20 cellular contexts compared by ENCODE assay signal in the genomic region with DNA sequence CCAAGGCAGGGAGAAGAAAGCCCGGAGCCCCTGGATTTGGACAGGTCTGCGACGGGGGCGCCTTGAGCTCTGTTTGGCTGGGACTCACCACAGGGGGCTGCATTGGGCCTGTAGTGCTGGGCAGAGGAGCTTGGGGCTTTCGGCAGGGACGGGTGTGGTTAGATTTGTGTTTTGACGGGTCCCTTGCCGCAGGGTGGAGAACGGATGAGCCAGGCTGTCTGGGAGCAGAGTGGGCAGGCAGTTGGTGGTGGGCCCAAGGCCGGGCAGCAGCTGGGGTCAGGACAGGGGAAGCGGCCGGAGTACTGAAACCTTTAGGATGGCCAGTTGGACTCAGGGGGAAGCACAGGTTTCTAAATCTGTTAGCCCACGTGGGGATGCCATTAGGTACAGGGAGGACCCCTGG. TPM values are rescaled to one million over a fixed set of nuclear protein-coding genes. Genes with fewer than 3 reads are reported as not detected.
DNase-seq lines count a peak whose midpoint lies in the region; ATAC-seq and TF ChIP-seq lines count a peak whose summit lies in the region.
"Had no signal": no experiment of that assay in that cellular context is flagged by ENCODE, and none has a peak within 500 bp of the region (broad histone marks: within the 10 kb centered on the region; RNA-seq: fewer than 3 reads in every experiment).

No MANE protein-coding gene starts in this region.

- no peak overlapping the region for H4K8ac ChIP-seq in H9 (replicated peaks; ENCODE audit: insufficient read length, low read depth, low read length)

- H3K4me1 ChIP-seq in H9 (ENCODE audit: insufficient read depth, low read length) (peaks cover 3% of the 10 kb centered on the region; the same call in 1 of the 2 replicates), adipocyte (ENCODE audit: control insufficient read depth, insufficient read depth, low read length) (peaks cover 26% of the 10 kb centered on the region), liver (ENCODE audit: control insufficient read depth in 4 of 4, insufficient read depth in 4 of 4, low read length in 3 of 4) (peaks cover 3 to 11% (median 6%) of the 10 kb centered on the region in 4 donors)

- intact Hi-C loops in MCF 10A (cut with micrococcal nuclease), result loop anchor here (5.0 kb wide), 1 partner anchor 1384 kb away; a partner anchor contains a TSS

- H4K20me1 ChIP-seq in H9 (ENCODE audit: control insufficient read depth, insufficient read depth, insufficient read length), result no peaks in the 10 kb centered on the region

- no peak overlapping the region for H3K4ac ChIP-seq in H9 (ENCODE audit: low read depth, low read length)

- H3K56ac ChIP-seq in H9 (ENCODE audit: insufficient read length, low read depth, low read length), result no peak overlapping the region

- TF ChIP-seq RAD21 in liver (IDR thresholded peaks at IDR 0.05), result no peak

- H3K27me3 ChIP-seq in H9 (ENCODE audit: insufficient read depth, low read length) (no peaks in the 10 kb centered on the region), adipocyte (replicated peaks; ENCODE audit: control insufficient read depth, insufficient read depth, low read length) (no peaks in the 10 kb centered on the region), liver (ENCODE audit: control insufficient read depth in 4 of 4, insufficient read depth in 4 of 4, low read length in 3 of 4) (no peaks in the 10 kb centered on the region)

- H3T11ph ChIP-seq in H9 (ENCODE audit: low read length), result no peak overlapping the region

- H3K9me3 Mint-ChIP-seq in H9 (no peaks in the 10 kb centered on the region), MCF 10A (ENCODE audit: unreplicated experiment) (no peaks in the 10 kb centered on the region)
- H3K9me3 Mint-ChIP-seq in stimulated activated effector memory CD8-positive, alpha-beta T cell treated with anti-CD3 and anti-CD28 coated beads, Interleukin-12 subunit alpha, Interleukin-12 subunit beta, amount 100 ng/mL, for 72 hours, result no peaks in the 10 kb centered on the region
- H3K9me3 Mint-ChIP-seq: CD14-positive monocyte had no signal

- H4K91ac ChIP-seq in H9 (ENCODE audit: insufficient read length, low read depth, low read length), result no peak overlapping the region

- CTCF ChIA-PET in MCF 10A (lab: Yijun Ruan, JAX), result interaction anchor here (0.6 to 4.7 kb wide), 22 partner anchors 9 to 453 kb away, joined by 3 to 150 read pairs (median 5); a partner anchor contains a TSS

- H3K23me2 ChIP-seq in H9 (ENCODE audit: insufficient read length, low read depth, low read length, poor library complexity, severe bottlenecking), result no peaks in the 10 kb centered on the region

- H3K14ac ChIP-seq in H9 (ENCODE audit: insufficient read depth, low read length), result no peak overlapping the region

- H2BK15ac ChIP-seq in H9 (ENCODE audit: low read depth, low read length), result no peak overlapping the region

- no peak overlapping the region for H3K4me2 ChIP-seq in H9 (ENCODE audit: insufficient read depth, insufficient read length, low read length)

- H3K9me3 ChIP-seq in H9 (ENCODE audit: control insufficient read depth, low read depth, low read length) (no peaks in the 10 kb centered on the region), adipocyte (ENCODE audit: control insufficient read depth, low read length) (no peaks in the 10 kb centered on the region), liver (ENCODE audit: control insufficient read depth in 4 of 4, low read length in 3 of 4) (no peaks in the 10 kb centered on the region)

- no peak for TF ChIP-seq CTCF in H9 (conservative IDR thresholded peaks at IDR 0.05)
- TF ChIP-seq CTCF in liver (IDR thresholded peaks at IDR 0.05; ENCODE audit: low read depth, low read length, missing input control), result no peak
- no peak for TF ChIP-seq CTCF in MCF 10A (IDR thresholded peaks at IDR 0.05; ENCODE audit: unreplicated experiment)

- no peak for ATAC-seq in stimulated activated effector memory CD8-positive, alpha-beta T cell treated with anti-CD3 and anti-CD28 coated beads, Interleukin-12 subunit alpha, Interleukin-12 subunit beta, amount 100 ng/mL, for 72 hours
- ATAC-seq in HG02678 (IDR thresholded peaks at IDR 0.05; ENCODE audit: unreplicated experiment) (no peak), SK-N-SH treated with all-trans-retinoic acid at 6 μM for 48 hours (no peak)

- no peak overlapping the region for H2AFZ ChIP-seq in H9 (ENCODE audit: low read length)

- no peak overlapping the region for H2BK5ac ChIP-seq in H9 (ENCODE audit: insufficient read length, low read length)

- H2AK5ac ChIP-seq in H9 (ENCODE audit: insufficient read length, low read length), result no peak overlapping the region

- no peak overlapping the region for H2BK12ac ChIP-seq in H9 (ENCODE audit: insufficient read length, low read depth, low read length)

- H3K4me3 Mint-ChIP-seq in H9 (peak overlapping the region in 1 of 2 experiments; percentile 14; a peak in 1 of 5 replicates), MCF 10A (ENCODE audit: unreplicated experiment) (no peak overlapping the region)
- no peak overlapping the region for H3K4me3 Mint-ChIP-seq in stimulated activated effector memory CD8-positive, alpha-beta T cell treated with anti-CD3 and anti-CD28 coated beads, Interleukin-12 subunit alpha, Interleukin-12 subunit beta, amount 100 ng/mL, for 72 hours

- H3K36me3 Mint-ChIP-seq in H9 (ENCODE audit: insufficient read depth in 1 of 3, low read depth in 3 of 3) (peaks cover 16 to 29% (median 20%) of the 10 kb centered on the region in 3 experiments; a peak in 6 of 7 replicates), MCF 10A (ENCODE audit: insufficient read depth, unreplicated experiment) (peaks cover 27% of the 10 kb centered on the region)
- peaks cover 26% of the 10 kb centered on the region for H3K36me3 Mint-ChIP-seq in stimulated activated effector memory CD8-positive, alpha-beta T cell treated with anti-CD3 and anti-CD28 coated beads, Interleukin-12 subunit alpha, Interleukin-12 subunit beta, amount 100 ng/mL, for 72 hours

- H3K9ac ChIP-seq in H9 (ENCODE audit: extremely low read depth, insufficient read length, low read length) (no peak overlapping the region), adipocyte (ENCODE audit: low read length) (peak overlapping the region; percentile 14), liver (ENCODE audit: low read depth in 1 of 2, low read length in 2 of 2) (no peak overlapping the region)

- WGBS in H9 (ENCODE audit: extremely low coverage, insufficient read length, low lambda C conversion rate), result no CpG with 5 or more reads among the region's 13 CpGs
- 97% methylated on average over 13 of the region's 13 CpGs for WGBS in liver

- no TSS peak for BruUV-seq in MCF 10A (replicated peaks; lab: Mats Ljungman, UMichigan)

- H3K27me3 Mint-ChIP-seq in H9 (ENCODE audit: low read depth), result peaks cover 12% of the 10 kb centered on the region
- no peaks in the 10 kb centered on the region for H3K27me3 Mint-ChIP-seq in MCF 10A (ENCODE audit: insufficient read depth, unreplicated experiment)

- no peak overlapping the region for H2BK20ac ChIP-seq in H9 (ENCODE audit: low read depth, low read length, poor library complexity, severe bottlenecking)

- DNase-seq in H9 (peak; percentile 25), adipocyte (ENCODE audit: low read depth) (no peak), MCF 10A (ENCODE audit: unreplicated experiment) (no peak), NCI-H146 (lab: John Stamatoyannopoulos, UW) (no peak)
- no peak for DNase-seq in stimulated activated effector memory CD8-positive, alpha-beta T cell treated with anti-CD3 and anti-CD28 coated beads, Interleukin-12 subunit alpha, Interleukin-12 subunit beta, amount 100 ng/mL, for 72 hours (ENCODE audit: low spot score in 2 of 2)
- DNase-seq: DMS153; EL; H7; KBM-7; NCI-H1417 treated with DMSO at 0.1 percent for 48 hours; NCI-H2029; NCI-H2171; NCI-H446 treated with DMSO at 0.1 percent for 48 hours; NK-92 treated with Interleukin-12 subunit alpha and Interleukin-12 subunit beta, amount 100 ng/mL, for 24 hours; OCI-M1; RPMI8226 had no signal

- no peaks in the 10 kb centered on the region for H3K79me1 ChIP-seq in H9 (ENCODE audit: insufficient read depth, low read depth, low read length, poor library complexity, severe bottlenecking)

- H3K4me1 Mint-ChIP-seq in H9 (peaks cover 9 to 10% of the 10 kb centered on the region in 2 experiments), MCF 10A (ENCODE audit: insufficient read depth, unreplicated experiment) (no peaks in the 10 kb centered on the region)
- peaks cover 14% of the 10 kb centered on the region for H3K4me1 Mint-ChIP-seq in stimulated activated effector memory CD8-positive, alpha-beta T cell treated with anti-CD3 and anti-CD28 coated beads, Interleukin-12 subunit alpha, Interleukin-12 subunit beta, amount 100 ng/mL, for 72 hours

- H3K79me2 ChIP-seq in H9 (ENCODE audit: insufficient read depth, low read length), result no peaks in the 10 kb centered on the region

- H3K23ac ChIP-seq in H9 (ENCODE audit: insufficient read length, low read depth, low read length), result no peak overlapping the region

- H3K27ac ChIP-seq in H9 (ENCODE audit: insufficient read length, low read depth, low read length), result no peak overlapping the region
- peak overlapping the region; percentile 19 to 38 for H3K27ac ChIP-seq in liver (ENCODE audit: low read depth in 1 of 2, low read length in 2 of 2)

- peaks cover 28% of the 10 kb centered on the region for H3K36me3 ChIP-seq in adipocyte (ENCODE audit: control insufficient read depth, insufficient read depth, low read length, severe bottlenecking)
- H3K36me3 ChIP-seq in liver (ENCODE audit: control insufficient read depth in 4 of 4, insufficient read depth in 3 of 4, low read depth in 1 of 4, low read length in 3 of 4), result peaks cover 5 to 28% (median 20%) of the 10 kb centered on the region in 4 donors

- no peak overlapping the region for H4K5ac ChIP-seq in H9 (ENCODE audit: insufficient read length, low read depth, low read length)

- no peak overlapping the region for H3K27ac Mint-ChIP-seq in H9
- H3K27ac Mint-ChIP-seq in stimulated activated effector memory CD8-positive, alpha-beta T cell treated with anti-CD3 and anti-CD28 coated beads, Interleukin-12 subunit alpha, Interleukin-12 subunit beta, amount 100 ng/mL, for 72 hours, result peak overlapping the region; percentile 43
- H3K27ac Mint-ChIP-seq in MCF 10A (ENCODE audit: low read depth, unreplicated experiment), result no peak overlapping the region

- POLR2A ChIA-PET in MCF 10A (lab: Yijun Ruan, JAX), result interaction anchor here (1.0 to 3.9 kb wide), 4 partner anchors 13 to 56 kb away, joined by 3 to 34 read pairs (median 7); a partner anchor contains a TSS

- no peak overlapping the region for H2BK120ac ChIP-seq in H9 (ENCODE audit: low read depth, low read length, poor library complexity, severe bottlenecking)

- H3K4me3 ChIP-seq in adipocyte (ENCODE audit: low read length) (no peak overlapping the region), liver (ENCODE audit: low read depth in 1 of 3, low read length in 3 of 3) (no peak overlapping the region)

- no peak overlapping the region for H3K18ac ChIP-seq in H9 (ENCODE audit: insufficient read length, low read depth, low read length)

RNA-seq across cellular contexts. Expression of a gene that starts 13.4 kb away (rescaled TPM):
- 46.8 and 50.5 TPM in 2 replicates for total RNA-seq in H9 (2021)
- total RNA-seq in liver, result 10 to 100 TPM in 1 of 2 donors, 1 to 10 TPM in 1; 7.8 to 39.8 TPM
- polyA plus RNA-seq in liver, result 10 to 100 TPM; 24.2 to 50.3 TPM
- 58.3 and 69.2 TPM in 2 replicates for total RNA-seq in MCF 10A (2022)

RNA-seq across cellular contexts. Expression of a gene that starts 45.3 kb away (rescaled TPM):
- total RNA-seq in H9 (2021) (61.2 and 61.6 TPM in 2 replicates), liver (10 to 100 TPM; 17.9 to 33.8 TPM), MCF 10A (2022) (45.7 and 46.4 TPM in 2 replicates)
- 10 to 100 TPM in 1 of 2 donors, 1 to 10 TPM in 1; 8.7 to 11.7 TPM for polyA plus RNA-seq in liver

RNA-seq across cellular contexts. Expression of a gene that starts 54.0 kb away (rescaled TPM):
- 38.4 and 41.3 TPM in 2 replicates for total RNA-seq in H9 (2021)
- 10 to 100 TPM; 53.8 to 99.3 TPM for total RNA-seq in liver
- polyA plus RNA-seq in liver, result 10 to 100 TPM; 48.9 to 88.8 TPM
- 31.6 and 32.8 TPM in 2 replicates for total RNA-seq in MCF 10A (2022)
